In genomic region chr7:53325061-53325460, GRCh38 we compare ENCODE assay signal across 22 cellular contexts.
A peak's percentile ranks its signal among the peaks of the same experiment; 100 is the strongest.
DNase-seq lines count a peak whose midpoint lies in the region; ATAC-seq and TF ChIP-seq lines count a peak whose summit lies in the region.
"Had no signal": no experiment of that assay in that cellular context is flagged by ENCODE, and none has a peak within 500 bp of the region (broad histone marks: within the 10 kb centered on the region; RNA-seq: fewer than 3 reads in every experiment).

No MANE protein-coding gene starts in this region.

- DNase-seq in NCI-H226, result peak; percentile 37
- peak; percentile 67 for DNase-seq in amniotic epithelial cell (ENCODE audit: low read depth)
- peak; percentile 16 for DNase-seq in fibroblast of villous mesenchyme (ENCODE audit: low read depth)
- peak; percentile 27 for DNase-seq in renal cortical epithelial cell (ENCODE audit: low read depth)
- DNase-seq in progenitor cell of endocrine pancreas (ENCODE audit: low spot score, unreplicated experiment), result no peak
- no peak for DNase-seq in coronary artery (ENCODE audit: low spot score)
- no peak for DNase-seq in T-helper 2 cell treated with Interferon-gamma antibody and Interleukin-4, amounts not matched to agents 5 μg/mL and 100 μg/mL, for 36 hours (ENCODE audit: low spot score)
- DNase-seq: BE2C, DMS53, EL, KG1, NCI-H1092 treated with DMSO at 0.1 percent for 48 hours, NCI-H1436 treated with DMSO at 0.1 percent for 48 hours, NCI-H1930, NCI-H345, NCI-H524, NCI-H82, OCI-M1, RPMI8226, SHP77 treated with DMSO at 0.1 percent for 48 hours, SK-N-SH had no signal

- H3K4me3 ChIP-seq in fibroblast of villous mesenchyme (ENCODE audit: low read depth, low read length) (no peak overlapping the region), coronary artery (no peak overlapping the region)

- ATAC-seq in HG03280 (IDR thresholded peaks at IDR 0.05; ENCODE audit: unreplicated experiment), result no peak

- no peak overlapping the region for H3K27ac ChIP-seq in coronary artery

- no peak overlapping the region for H3K4me3 Mint-ChIP-seq in progenitor cell of endocrine pancreas (ENCODE audit: low read depth)
- H3K4me3 Mint-ChIP-seq in T-helper 2 cell treated with Interferon-gamma antibody and Interleukin-4, amounts not matched to agents 5 μg/mL and 100 μg/mL, for 36 hours, result no peak overlapping the region

- peaks cover 8% of the 10 kb centered on the region for H3K9me3 Mint-ChIP-seq in progenitor cell of endocrine pancreas (ENCODE audit: low read depth)
- peaks cover 43% of the 10 kb centered on the region for H3K9me3 Mint-ChIP-seq in T-helper 2 cell treated with Interferon-gamma antibody and Interleukin-4, amounts not matched to agents 5 μg/mL and 100 μg/mL, for 36 hours

- no peaks in the 10 kb centered on the region for H3K36me3 Mint-ChIP-seq in progenitor cell of endocrine pancreas (ENCODE audit: insufficient read depth)
- H3K36me3 Mint-ChIP-seq in T-helper 2 cell treated with Interferon-gamma antibody and Interleukin-4, amounts not matched to agents 5 μg/mL and 100 μg/mL, for 36 hours (ENCODE audit: low read depth), result no peaks in the 10 kb centered on the region

- no peaks in the 10 kb centered on the region for H3K4me1 Mint-ChIP-seq in progenitor cell of endocrine pancreas (ENCODE audit: low read depth)
- H3K4me1 Mint-ChIP-seq in T-helper 2 cell treated with Interferon-gamma antibody and Interleukin-4, amounts not matched to agents 5 μg/mL and 100 μg/mL, for 36 hours (ENCODE audit: low read depth), result no peaks in the 10 kb centered on the region

- no peak for TF ChIP-seq CTCF in fibroblast of villous mesenchyme (IDR thresholded peaks at IDR 0.05; ENCODE audit: insufficient read depth, low read depth, low read length)
- TF ChIP-seq CTCF in progenitor cell of endocrine pancreas (IDR thresholded peaks at IDR 0.05; ENCODE audit: unreplicated experiment), result no peak
- no peak for TF ChIP-seq CTCF in coronary artery (IDR thresholded peaks at IDR 0.05)

- no peak overlapping the region for H3K27ac Mint-ChIP-seq in progenitor cell of endocrine pancreas
- no peak overlapping the region for H3K27ac Mint-ChIP-seq in T-helper 2 cell treated with Interferon-gamma antibody and Interleukin-4, amounts not matched to agents 5 μg/mL and 100 μg/mL, for 36 hours

- no peaks in the 10 kb centered on the region for H3K27me3 Mint-ChIP-seq in progenitor cell of endocrine pancreas
- H3K27me3 Mint-ChIP-seq in T-helper 2 cell treated with Interferon-gamma antibody and Interleukin-4, amounts not matched to agents 5 μg/mL and 100 μg/mL, for 36 hours (ENCODE audit: low read depth), result no peaks in the 10 kb centered on the region

Comparison
In these comparisons a context has a peak if more than half of its experiments do, and no peak if none do; other contexts are left out.
1. DNase-seq: peak in NCI-H226 (single experiment), amniotic epithelial cell (single experiment), fibroblast of villous mesenchyme (single experiment) and renal cortical epithelial cell (single experiment); none in progenitor cell of endocrine pancreas (single experiment), coronary artery (single experiment) and T-helper 2 cell treated with Interferon-gamma antibody and Interleukin-4, amounts not matched to agents 5 μg/mL and 100 μg/mL, for 36 hours (single experiment).